Comparison of ENCODE assay signal across 14 cellular contexts in genomic region chr1:153799566-153800465, GRCh38.
"Had no signal": no experiment of that assay in that cellular context is flagged by ENCODE, and none has a peak within 500 bp of the region (broad histone marks: within the 10 kb centered on the region; RNA-seq: fewer than 3 reads in every experiment).

No MANE protein-coding gene starts in this region.

- H3K9me3 Mint-ChIP-seq: activated CD4-positive, alpha-beta memory T cell treated with anti-CD3 and anti-CD28 coated beads for 36 hours; activated naive CD8-positive, alpha-beta T cell treated with anti-CD3 and anti-CD28 coated beads, Interleukin-2, amount 50 U/mL, for 24 hours; neural crest cell had no signal

- H3K27me3 ChIP-seq: gastrocnemius medialis, heart right ventricle, ovary, right lobe of liver, transverse colon had no signal

- H3K27me3 Mint-ChIP-seq: activated CD4-positive, alpha-beta memory T cell treated with anti-CD3 and anti-CD28 coated beads for 36 hours; activated naive CD8-positive, alpha-beta T cell treated with anti-CD3 and anti-CD28 coated beads, Interleukin-2, amount 50 U/mL, for 24 hours had no signal

- H3K27ac Mint-ChIP-seq: activated CD4-positive, alpha-beta memory T cell treated with anti-CD3 and anti-CD28 coated beads for 36 hours; activated naive CD8-positive, alpha-beta T cell treated with anti-CD3 and anti-CD28 coated beads, Interleukin-2, amount 50 U/mL, for 24 hours had no signal

- H3K36me3 ChIP-seq: gastrocnemius medialis, ovary, right lobe of liver, transverse colon had no signal

- DNase-seq: activated CD4-positive, alpha-beta memory T cell treated with anti-CD3 and anti-CD28 coated beads for 36 hours; activated CD4-positive, alpha-beta T cell treated with anti-CD3 and anti-CD28 coated beads for 1 hour; activated naive CD4-positive, alpha-beta T cell; activated naive CD8-positive, alpha-beta T cell treated with anti-CD3 and anti-CD28 coated beads, Interleukin-2, amount 50 U/mL, for 24 hours; aorta; gastrocnemius medialis; heart right ventricle; transverse colon had no signal

- H3K4me3 ChIP-seq: gastrocnemius medialis, heart right ventricle, ovary, right lobe of liver, smooth muscle cell, transverse colon had no signal

- H3K4me3 Mint-ChIP-seq: activated CD4-positive, alpha-beta memory T cell treated with anti-CD3 and anti-CD28 coated beads for 36 hours; activated naive CD8-positive, alpha-beta T cell treated with anti-CD3 and anti-CD28 coated beads, Interleukin-2, amount 50 U/mL, for 24 hours; neural crest cell had no signal

- H3K27ac ChIP-seq: epithelial cell of prostate, gastrocnemius medialis, heart right ventricle, ovary, transverse colon, VCaP had no signal

- H3K9me3 ChIP-seq: gastrocnemius medialis, heart right ventricle, ovary, right lobe of liver, transverse colon had no signal

- ATAC-seq: activated naive CD8-positive, alpha-beta T cell treated with anti-CD3 and anti-CD28 coated beads, Interleukin-2, amount 50 U/mL, for 24 hours; gastrocnemius medialis; heart right ventricle had no signal

- H3K4me2 ChIP-seq: smooth muscle cell had no signal
